In genomic region chr3:172522871-172523818, GRCh38 we compare ENCODE assay signal across 8 cellular contexts. TPM values are rescaled to one million over a fixed set of nuclear protein-coding genes. Genes with fewer than 3 reads are reported as not detected.
DNase-seq lines count a peak whose midpoint lies in the region; ATAC-seq and TF ChIP-seq lines count a peak whose summit lies in the region.

Gene TNFSF10, minus strand, starts transcription at chr3:172523430. Its CDS starts 46 bp downstream, at chr3:172523384.

- in situ Hi-C loops in brain microvascular endothelial cell (cut with HindIII; ENCODE audit: low pct_ligation_motif_present, low sequenced_read_pairs) = no loop called here

- ATAC-seq in HG03196 (IDR thresholded peaks at IDR 0.05; ENCODE audit: unreplicated experiment) = peak; percentile 94
- ATAC-seq in Right ventricle myocardium superior (ENCODE audit: poor library complexity) = peak; percentile 94

- no peaks in the 10 kb centered on the region for H3K27me3 ChIP-seq in AG04450 (ENCODE audit: control insufficient read depth, insufficient read depth, low read length)
- H3K27me3 ChIP-seq in sigmoid colon = no peaks in the 10 kb centered on the region
- no peaks in the 10 kb centered on the region for H3K27me3 ChIP-seq in brain microvascular endothelial cell (replicated peaks)

- TF ChIP-seq POLR2A in GM19193 (IDR thresholded peaks at IDR 0.05; ENCODE audit: extremely low read depth, insufficient read depth, insufficient read length) (peak; percentile 96), sigmoid colon (IDR thresholded peaks at IDR 0.05) (peak; percentile 43 to 70)

- CTCF ChIA-PET in AG04450 (lab: Charles Lee) = interaction anchor here (0.9 kb wide), 1 partner anchor 73 kb away, joined by 3 read pairs; no protein-coding TSS in a partner anchor

- TF ChIP-seq CTCF in AG04450 (IDR thresholded peaks at IDR 0.05; ENCODE audit: low read depth, low read length) (no peak), sigmoid colon (IDR thresholded peaks at IDR 0.05) (no peak), brain microvascular endothelial cell (IDR thresholded peaks at IDR 0.05; ENCODE audit: low read depth, low read length, missing control alignments) (no peak)

- H3K36me3 ChIP-seq in sigmoid colon (no peaks in the 10 kb centered on the region), brain microvascular endothelial cell (replicated peaks) (no peaks in the 10 kb centered on the region)

- POLR2A ChIA-PET in AG04450 (lab: Yijun Ruan, JAX) = no interaction called here

- H3K4me3 ChIP-seq in AG04450 (ENCODE audit: low read depth, low read length) = peak within 1 kb of the TSS; percentile 38; the same call in 1 of the 2 replicates
- H3K4me3 ChIP-seq in sigmoid colon = peak within 1 kb of the TSS; percentile 31 to 49 (median 44)
- H3K4me3 ChIP-seq in brain microvascular endothelial cell (ENCODE audit: low read depth, low read length) = no peak within 1 kb of the TSS

- intact Hi-C loops in Right ventricle myocardium superior (cut with DNase I) = no loop called here
- intact Hi-C loops in sigmoid colon (cut with DNase I) = no loop called here

- 0 to 5% methylated on average over 9 of the region's 9 CpGs for WGBS in sigmoid colon, 2 donors

- DNase-seq in AG04450 (ENCODE audit: low read depth, low spot score) (no peak), RPMI8226 (peak; percentile 90), Right ventricle myocardium superior (peak; percentile 73), sigmoid colon (peak; percentile 82), brain microvascular endothelial cell (no peak)
- DNase-seq in activated effector memory CD4-positive, alpha-beta T cell treated with Interleukin-2 at 50 U/mL for 16 hours = peak; percentile 61

- no peak for TF ChIP-seq EP300 in sigmoid colon (IDR thresholded peaks at IDR 0.05)

- H3K4me1 ChIP-seq in sigmoid colon = peaks cover 0 to 8% (median 3%) of the 10 kb centered on the region in 4 donors

- H3K27ac ChIP-seq in AG04450 (ENCODE audit: low read depth, low read length) = peak within 1 kb of the TSS; percentile 21
- H3K27ac ChIP-seq in sigmoid colon = peak within 1 kb of the TSS; percentile 61 to 72 (median 71)
- no peak within 1 kb of the TSS for H3K27ac ChIP-seq in brain microvascular endothelial cell

- no peaks in the 10 kb centered on the region for H3K9me3 ChIP-seq in AG04450 (ENCODE audit: control insufficient read depth, insufficient read depth, low read length)
- H3K9me3 ChIP-seq in sigmoid colon = no peaks in the 10 kb centered on the region

RNA-seq across cellular contexts. Expression of gene TNFSF10, which starts in this region (rescaled TPM):
- polyA plus RNA-seq in AG04450 (2011; rRNA removed) (1.8 and 2.3 TPM in 2 replicates), sigmoid colon (10 to 100 TPM; 37.8 to 76.8 (median 51.1) TPM)
- polyA minus RNA-seq in AG04450 (2011; rRNA and poly(A)+ RNA removed) = 1.8 and 2.2 TPM in 2 replicates
- total RNA-seq in Right ventricle myocardium superior (13.7 TPM), sigmoid colon (10 to 100 TPM; 17.9 to 36.4 (median 29.9) TPM)

Comparison
In these comparisons a context has a peak if more than half of its experiments do, and no peak if none do; other contexts are left out.
1. RNA of gene TNFSF10 (polyA plus RNA-seq): 37.8 to 76.8 TPM in sigmoid colon; 1.8 to 2.3 TPM in AG04450; every median in the first group is over 10 times any median in the second.
2. DNase-seq: peak in RPMI8226 (single experiment), activated effector memory CD4-positive, alpha-beta T cell treated with Interleukin-2 at 50 U/mL for 16 hours (single experiment), Right ventricle myocardium superior (single experiment) and sigmoid colon (single experiment); none in AG04450 (single experiment) and brain microvascular endothelial cell (single experiment).